Comparison of ENCODE assay signal across 1 cellular context in genomic region chr5:140700177-140701144, GRCh38.
TF ChIP-seq lines count a peak whose summit lies in the region.

ZMAT2 (plus strand) TSS chr5:140700447; CDS start chr5:140700461, 14 bp downstream.

TF ChIP-seq in HepG2, 621 proteins besides CTCF, POLR2A, EP300 and RAD21 (continued from another document and continues in another):
- no peak for TF ChIP-seq ATF6 (CRISPR knock-in tag; conservative IDR thresholded peaks at IDR 0.05)
- TF ChIP-seq PATZ1 (CRISPR knock-in tag; IDR thresholded peaks at IDR 0.05): no peak
- peak; percentile 47; the same call in 1 of the 2 replicates for TF ChIP-seq NFIC (IDR thresholded peaks at IDR 0.05; ENCODE audit: low read length)
- TF ChIP-seq GPN1 (CRISPR knock-in tag; IDR thresholded peaks at IDR 0.05; ENCODE audit: borderline replicate concordance): no peak
- TF ChIP-seq XBP1 (CRISPR knock-in tag; IDR thresholded peaks at IDR 0.05): no peak
- no peak for TF ChIP-seq ARNT (IDR thresholded peaks at IDR 0.05)
- no peak for TF ChIP-seq MLXIP (CRISPR knock-in tag; IDR thresholded peaks at IDR 0.05; ENCODE audit: borderline replicate concordance)
- TF ChIP-seq HMG20A (CRISPR knock-in tag; IDR thresholded peaks at IDR 0.05; ENCODE audit: borderline replicate concordance): no peak
- TF ChIP-seq E2F5 (CRISPR knock-in tag; conservative IDR thresholded peaks at IDR 0.05): no peak
- TF ChIP-seq NFE2L2 (IDR thresholded peaks at IDR 0.05; ENCODE audit: low read length): no peak
- TF ChIP-seq SKIL (CRISPR knock-in tag; IDR thresholded peaks at IDR 0.05; ENCODE audit: borderline replicate concordance): no peak
- 0 out of 2 replicates have a peak, but pooled peaks have one; percentile 45 for TF ChIP-seq KLF11 (CRISPR knock-in tag; IDR thresholded peaks at IDR 0.05)
- no peak for TF ChIP-seq ZNF7 (CRISPR knock-in tag; IDR thresholded peaks at IDR 0.05)
- peak; percentile 99 for TF ChIP-seq THAP9 (CRISPR knock-in tag; IDR thresholded peaks at IDR 0.05; ENCODE audit: borderline replicate concordance)
- TF ChIP-seq ZNF639 (CRISPR knock-in tag; conservative IDR thresholded peaks at IDR 0.05): no peak
- TF ChIP-seq ZNF703 (CRISPR knock-in tag; IDR thresholded peaks at IDR 0.05; ENCODE audit: borderline replicate concordance): no peak
- peak; percentile 93 for TF ChIP-seq POLR2AphosphoS5 (IDR thresholded peaks at IDR 0.05; ENCODE audit: low read depth, low read length)
- TF ChIP-seq ZNF644 (CRISPR knock-in tag; IDR thresholded peaks at IDR 0.05; ENCODE audit: low read depth): no peak
- peak; percentile 62; the same call in 1 of the 2 replicates for TF ChIP-seq POGZ (CRISPR knock-in tag; IDR thresholded peaks at IDR 0.05)
- 0 out of 2 replicates have a peak, but pooled peaks have one; percentile 41 for TF ChIP-seq KLF9 (CRISPR knock-in tag; IDR thresholded peaks at IDR 0.05; ENCODE audit: low read depth)
- TF ChIP-seq RXRA (CRISPR knock-in tag; IDR thresholded peaks at IDR 0.05): no peak
- no peak for TF ChIP-seq MTF2 (CRISPR knock-in tag; IDR thresholded peaks at IDR 0.05; ENCODE audit: borderline replicate concordance)
- TF ChIP-seq PITX1 (CRISPR knock-in tag; IDR thresholded peaks at IDR 0.05): no peak; the same call in 1 of the 2 replicates
- peak; percentile 62 for TF ChIP-seq GMEB1 (CRISPR knock-in tag; IDR thresholded peaks at IDR 0.05; ENCODE audit: borderline replicate concordance)
- TF ChIP-seq ZMYM4 (CRISPR knock-in tag; IDR thresholded peaks at IDR 0.05): peak; percentile 85
- TF ChIP-seq ZNF772 (CRISPR knock-in tag; IDR thresholded peaks at IDR 0.05): no peak
- TF ChIP-seq HOXD1 (CRISPR knock-in tag; IDR thresholded peaks at IDR 0.05): no peak
- no peak for TF ChIP-seq PAF1 (CRISPR knock-in tag; IDR thresholded peaks at IDR 0.05)
- TF ChIP-seq TAF15 (IDR thresholded peaks at IDR 0.05; ENCODE audit: low read depth, low read length, poor library complexity, severe bottlenecking): no peak
- TF ChIP-seq ZBTB42 (CRISPR knock-in tag; IDR thresholded peaks at IDR 0.05): no peak
- no peak for TF ChIP-seq FOXP1 (IDR thresholded peaks at IDR 0.05)
- TF ChIP-seq FOXP1 (CRISPR knock-in tag; IDR thresholded peaks at IDR 0.05): no peak
- no peak for TF ChIP-seq NR2F1 (CRISPR knock-in tag; IDR thresholded peaks at IDR 0.05)
- TF ChIP-seq ZNF468 (CRISPR knock-in tag; IDR thresholded peaks at IDR 0.05): no peak
- 0 out of 2 replicates have a peak, but pooled peaks have one; percentile 17 for TF ChIP-seq FOXJ3 (CRISPR knock-in tag; IDR thresholded peaks at IDR 0.05; ENCODE audit: borderline replicate concordance)
- TF ChIP-seq REPIN1 (CRISPR knock-in tag; IDR thresholded peaks at IDR 0.05; ENCODE audit: borderline replicate concordance, low read depth): no peak
- peak; percentile 45; the same call in 1 of the 2 replicates for TF ChIP-seq FOXP4 (CRISPR knock-in tag; IDR thresholded peaks at IDR 0.05)
- TF ChIP-seq EEA1 (CRISPR knock-in tag; IDR thresholded peaks at IDR 0.05; ENCODE audit: borderline replicate concordance): no peak
- no peak for TF ChIP-seq NKX3-1 (CRISPR knock-in tag; IDR thresholded peaks at IDR 0.05)
- no peak for TF ChIP-seq FOSL1 (CRISPR knock-in tag; IDR thresholded peaks at IDR 0.05; ENCODE audit: borderline replicate concordance)
- TF ChIP-seq ZNF597 (CRISPR knock-in tag; IDR thresholded peaks at IDR 0.05): no peak
